ENCODE assay signal across 9 cellular contexts in the genomic region with DNA sequence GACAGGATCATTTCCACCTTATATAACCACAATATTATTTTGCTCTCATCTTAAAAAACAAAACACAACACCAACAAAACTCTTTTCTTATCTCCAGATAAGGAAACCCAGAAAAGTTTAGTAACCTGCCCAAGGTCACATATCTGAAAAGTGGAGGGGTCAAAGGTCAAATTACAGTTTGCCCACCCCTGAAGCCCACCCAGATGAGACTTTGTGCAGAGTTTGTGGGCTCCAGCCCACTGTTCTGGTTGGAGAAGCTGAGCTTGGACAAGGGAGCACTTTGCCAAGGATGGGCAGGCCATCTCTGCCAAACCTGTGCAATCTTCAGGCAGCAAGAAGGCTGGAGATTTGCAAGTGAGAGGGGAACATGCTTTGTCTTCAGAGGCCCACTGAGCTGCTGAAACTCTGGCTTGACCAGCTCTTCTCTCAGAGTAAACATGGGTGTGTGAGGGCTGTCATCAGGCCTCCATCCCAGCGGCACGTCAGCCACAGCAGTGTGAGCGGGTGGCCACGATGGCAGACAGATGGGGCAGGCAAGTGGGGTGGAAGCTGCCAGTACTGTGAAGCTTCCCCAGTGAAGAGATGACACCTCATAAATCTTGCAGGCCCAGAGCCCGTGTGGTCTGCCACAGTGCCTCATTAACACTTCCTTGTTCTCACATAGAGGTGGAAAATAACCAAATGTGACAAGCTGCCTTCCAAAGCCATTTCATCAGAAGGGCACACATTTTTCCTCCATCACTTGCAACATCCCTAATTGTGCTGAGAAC.
A peak's percentile ranks its signal among the peaks of the same experiment; 100 is the strongest.
DNase-seq lines count a peak whose midpoint lies in the region; ATAC-seq, FAIRE-seq and TF ChIP-seq lines count a peak whose summit lies in the region.
"Had no signal": no experiment of that assay in that cellular context is flagged by ENCODE, and none has a peak within 500 bp of the region (broad histone marks: within the 10 kb centered on the region; RNA-seq: fewer than 3 reads in every experiment).

No MANE protein-coding gene starts in this region.

- H3K36me3 Mint-ChIP-seq in activated naive CD8-positive, alpha-beta T cell treated with anti-CD3 and anti-CD28 coated beads, Interleukin-2, amount 50 U/mL, for 24 hours (ENCODE audit: low read depth): no peaks in the 10 kb centered on the region

- H2AK5ac ChIP-seq in IMR-90 (ENCODE audit: low read depth, low read length): peak overlapping the region; percentile 38

- intact Hi-C loops in IMR-90 (cut with micrococcal nuclease): no loop called here
- intact Hi-C loops in pancreas (cut with DNase I): no loop called here

- H3K4me1 ChIP-seq in IMR-90 (ENCODE audit: control insufficient read depth, insufficient read depth, low read length) (peaks cover 11% of the 10 kb centered on the region), pancreas (peaks cover 0 to 6% (median 0%) of the 10 kb centered on the region in 3 donors)
- H3K4me1 ChIP-seq: right lobe of liver had no signal

- POLR2A ChIA-PET in IMR-90 (lab: Charles Lee; ENCODE audit: unreplicated experiment): no interaction called here

- TF ChIP-seq POLR2A in IMR-90 (IDR thresholded peaks at IDR 0.05; ENCODE audit: low read depth, low read length): no peak

- peaks cover 14% of the 10 kb centered on the region for H3K4me1 Mint-ChIP-seq in activated naive CD8-positive, alpha-beta T cell treated with anti-CD3 and anti-CD28 coated beads, Interleukin-2, amount 50 U/mL, for 24 hours

- H2BK15ac ChIP-seq in IMR-90 (ENCODE audit: low read depth, low read length): peak overlapping the region; percentile 84; the same call in 1 of the 3 replicates

- no peak overlapping the region for H3K4me2 ChIP-seq in IMR-90 (ENCODE audit: low read depth, low read length)

- H3K27ac Mint-ChIP-seq in activated naive CD8-positive, alpha-beta T cell treated with anti-CD3 and anti-CD28 coated beads, Interleukin-2, amount 50 U/mL, for 24 hours: peak overlapping the region; percentile 29

- dilution Hi-C loops in IMR-90 (cut with HindIII; ENCODE audit: low sequenced_read_pairs, unreplicated experiment): no loop called here

- BruUV-seq in IMR-90 (replicated peaks; lab: Mats Ljungman, UMichigan): no TSS peak

- H3K9me3 ChIP-seq in IMR-90 (ENCODE audit: control insufficient read depth, insufficient read depth, low read length) (no peaks in the 10 kb centered on the region), pancreas (no peaks in the 10 kb centered on the region)
- H3K9me3 ChIP-seq: right lobe of liver had no signal

- no peaks in the 10 kb centered on the region for H3K36me3 ChIP-seq in IMR-90 (ENCODE audit: control insufficient read depth, insufficient read depth, low read length)
- no peaks in the 10 kb centered on the region for H3K36me3 ChIP-seq in pancreas
- H3K36me3 ChIP-seq: right lobe of liver had no signal

- H2AK9ac ChIP-seq in IMR-90 (replicated peaks; ENCODE audit: low read depth, low read length, poor library complexity): peak overlapping the region; percentile 3

- H3K4me3 ChIP-seq in IMR-90 (ENCODE audit: insufficient read depth, low read depth, low read length): no peak overlapping the region
- H3K4me3 ChIP-seq in pancreas: no peak overlapping the region
- H3K4me3 ChIP-seq: right lobe of liver had no signal

- H3K4ac ChIP-seq in IMR-90 (ENCODE audit: low read depth, low read length): peak overlapping the region; percentile 33

- 0 out of 2 replicates have a peak overlapping the region, but pooled peaks have one; percentile 18 for H2BK20ac ChIP-seq in IMR-90 (ENCODE audit: low read depth, low read length)

- no peak overlapping the region for H3K4me3 Mint-ChIP-seq in activated naive CD8-positive, alpha-beta T cell treated with anti-CD3 and anti-CD28 coated beads, Interleukin-2, amount 50 U/mL, for 24 hours

- 0 out of 2 replicates have a peak overlapping the region, but pooled peaks have one; percentile 10 for H3K14ac ChIP-seq in IMR-90 (replicated peaks; ENCODE audit: low read depth, low read length)

- DNase-seq in G401 (ENCODE audit: low spot score): peak; percentile 46
- DNase-seq in IMR-90: no peak
- peak; percentile 20 for DNase-seq in activated naive CD8-positive, alpha-beta T cell treated with anti-CD3 and anti-CD28 coated beads, Interleukin-2, amount 50 U/mL, for 24 hours
- no peak for DNase-seq in pancreas
- no peak for DNase-seq in activated naive CD4-positive, alpha-beta T cell treated with anti-CD3 and anti-CD28 coated beads, Interleukin-2, amount 50 U/mL, for 16 hours
- no peak for DNase-seq in EL
- DNase-seq: right lobe of liver had no signal

- WGBS in IMR-90 (ENCODE audit: extremely low coverage in 2 of 2, insufficient read length in 1 of 2), 2 experiments: 100% methylated on average over 2 of the region's 5 CpGs; no CpG with 5 or more reads in 1 of the 2 experiments
- WGBS in pancreas, 2 donors: 84 to 86% methylated on average over 5 of the region's 5 CpGs

- no peaks in the 10 kb centered on the region for H3K9me3 Mint-ChIP-seq in activated naive CD8-positive, alpha-beta T cell treated with anti-CD3 and anti-CD28 coated beads, Interleukin-2, amount 50 U/mL, for 24 hours

- H3K18ac ChIP-seq in IMR-90 (ENCODE audit: low read depth, low read length): no peak overlapping the region

- no peak for ATAC-seq in IMR-90 (ENCODE audit: low read depth)
- ATAC-seq in activated naive CD8-positive, alpha-beta T cell treated with anti-CD3 and anti-CD28 coated beads, Interleukin-2, amount 50 U/mL, for 24 hours: peak; percentile 67
- ATAC-seq in pancreas: peak in 3 of 4 donors; percentile 25 to 44 (median 28)
- no peak for ATAC-seq in GM18519 (IDR thresholded peaks at IDR 0.05; ENCODE audit: low FRiP score, unreplicated experiment)
- ATAC-seq in HG03196 (IDR thresholded peaks at IDR 0.05; ENCODE audit: unreplicated experiment): no peak

- no peak overlapping the region for H3K23ac ChIP-seq in IMR-90 (ENCODE audit: low read depth, low read length)

- TF ChIP-seq RAD21 in IMR-90 (IDR thresholded peaks at IDR 0.05; ENCODE audit: low read length): no peak

- no peak overlapping the region for H4K8ac ChIP-seq in IMR-90 (ENCODE audit: low read depth in 2 of 2, low read length in 2 of 2)

- in situ Hi-C loops in G401 (cut with HindIII; ENCODE audit: low sequenced_read_pairs) (no loop called here), IMR-90 (cut with MboI; ENCODE audit: low sequenced_read_pairs) (no loop called here)

- H4K20me1 ChIP-seq in IMR-90 (ENCODE audit: insufficient read depth, low read length): peaks cover 4% of the 10 kb centered on the region

- FAIRE-seq in pancreas (lab: Jason Lieb, UNC): no peak

- no peaks in the 10 kb centered on the region for H3K27me3 Mint-ChIP-seq in activated naive CD8-positive, alpha-beta T cell treated with anti-CD3 and anti-CD28 coated beads, Interleukin-2, amount 50 U/mL, for 24 hours

- no peaks in the 10 kb centered on the region; a peak in 1 of 4 replicates for H3K79me1 ChIP-seq in IMR-90 (ENCODE audit: low read depth in 1 of 2, low read length in 2 of 2)

- no peaks in the 10 kb centered on the region; the same call in 1 of the 2 replicates for H3K27me3 ChIP-seq in IMR-90 (ENCODE audit: control insufficient read depth, insufficient read depth, low read length)
- no peaks in the 10 kb centered on the region for H3K27me3 ChIP-seq in pancreas
- H3K27me3 ChIP-seq: right lobe of liver had no signal

- CTCF ChIA-PET in IMR-90 (lab: Yijun Ruan, JAX): interaction anchor here (0.9 kb wide), 1 partner anchor 79 kb away, joined by 3 read pairs; no protein-coding TSS in a partner anchor

- TF ChIP-seq CTCF in IMR-90 (conservative IDR thresholded peaks at IDR 0.05; ENCODE audit: low read depth, low read length) (no peak), pancreas (IDR thresholded peaks at IDR 0.05) (no peak)

- H4K5ac ChIP-seq in IMR-90 (ENCODE audit: low read depth, low read length): no peak overlapping the region

- H3K27ac ChIP-seq in IMR-90 (ENCODE audit: insufficient read depth, low read length): no peak overlapping the region
- no peak overlapping the region for H3K27ac ChIP-seq in pancreas
- H3K27ac ChIP-seq: right lobe of liver had no signal

- no peak overlapping the region for H2AFZ ChIP-seq in IMR-90 (replicated peaks; ENCODE audit: low read length, poor library complexity)

- no peak overlapping the region; the same call in 1 of the 2 replicates for H4K91ac ChIP-seq in IMR-90 (ENCODE audit: insufficient read depth, low read depth, low read length)

- H2BK5ac ChIP-seq in IMR-90 (ENCODE audit: low read depth, low read length, poor library complexity, severe bottlenecking): no peak overlapping the region

- H2BK120ac ChIP-seq in IMR-90 (ENCODE audit: low read depth, low read length): peak overlapping the region; percentile 39; the same call in 1 of the 2 replicates

- no peak overlapping the region for H3K56ac ChIP-seq in IMR-90 (ENCODE audit: extremely low read depth, insufficient read depth, low read length)

- peaks cover 32% of the 10 kb centered on the region for H3K9me1 ChIP-seq in IMR-90 (ENCODE audit: insufficient read depth, low read length)

- H3K9ac ChIP-seq in IMR-90 (ENCODE audit: low read depth, low read length): no peak overlapping the region

TF ChIP-seq in IMR-90, 13 proteins besides CTCF, POLR2A, EP300 and RAD21 (continues in another document):
- TF ChIP-seq FOS (IDR thresholded peaks at IDR 0.05; ENCODE audit: low read depth, low read length): no peak
- no peak for TF ChIP-seq BHLHE40 (IDR thresholded peaks at IDR 0.05; ENCODE audit: low read depth, low read length)
- TF ChIP-seq MAFK (IDR thresholded peaks at IDR 0.05; ENCODE audit: low read depth, low read length): no peak
- no peak for TF ChIP-seq RCOR1 (IDR thresholded peaks at IDR 0.05; ENCODE audit: insufficient replicate concordance, low read length)
- TF ChIP-seq, protein P1, sequence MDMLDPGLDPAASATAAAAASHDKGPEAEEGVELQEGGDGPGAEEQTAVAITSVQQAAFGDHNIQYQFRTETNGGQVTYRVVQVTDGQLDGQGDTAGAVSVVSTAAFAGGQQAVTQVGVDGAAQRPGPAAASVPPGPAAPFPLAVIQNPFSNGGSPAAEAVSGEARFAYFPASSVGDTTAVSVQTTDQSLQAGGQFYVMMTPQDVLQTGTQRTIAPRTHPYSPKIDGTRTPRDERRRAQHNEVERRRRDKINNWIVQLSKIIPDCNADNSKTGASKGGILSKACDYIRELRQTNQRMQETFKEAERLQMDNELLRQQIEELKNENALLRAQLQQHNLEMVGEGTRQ (IDR thresholded peaks at IDR 0.05; ENCODE audit: low read depth, low read length): no peak
- TF ChIP-seq MAZ (IDR thresholded peaks at IDR 0.05; ENCODE audit: borderline replicate concordance, low read depth, low read length): no peak
- no peak for TF ChIP-seq RFX5 (IDR thresholded peaks at IDR 0.05; ENCODE audit: low read depth, low read length)
- TF ChIP-seq MXI1 (IDR thresholded peaks at IDR 0.05; ENCODE audit: borderline replicate concordance, low read depth, low read length): no peak
- TF ChIP-seq CEBPB (IDR thresholded peaks at IDR 0.05; ENCODE audit: low read depth, low read length): no peak
- no peak for TF ChIP-seq SMC3 (IDR thresholded peaks at IDR 0.05; ENCODE audit: low read depth, low read length)
- no peak for TF ChIP-seq NFE2L2 (IDR thresholded peaks at IDR 0.05; ENCODE audit: low read depth, low read length)

Comparison
In these comparisons a context has a peak if more than half of its experiments do, and no peak if none do; other contexts are left out.
1. DNase-seq: peak in G401 (single experiment) and activated naive CD8-positive, alpha-beta T cell treated with anti-CD3 and anti-CD28 coated beads, Interleukin-2, amount 50 U/mL, for 24 hours (single experiment); none in IMR-90 (single experiment), pancreas (0 of 6), activated naive CD4-positive, alpha-beta T cell treated with anti-CD3 and anti-CD28 coated beads, Interleukin-2, amount 50 U/mL, for 16 hours (single experiment) and EL (single experiment).
2. ATAC-seq: peak in activated naive CD8-positive, alpha-beta T cell treated with anti-CD3 and anti-CD28 coated beads, Interleukin-2, amount 50 U/mL, for 24 hours (single experiment) and pancreas (3 of 4); none in IMR-90 (single experiment), GM18519 (single experiment) and HG03196 (single experiment).